In the genomic region with DNA sequence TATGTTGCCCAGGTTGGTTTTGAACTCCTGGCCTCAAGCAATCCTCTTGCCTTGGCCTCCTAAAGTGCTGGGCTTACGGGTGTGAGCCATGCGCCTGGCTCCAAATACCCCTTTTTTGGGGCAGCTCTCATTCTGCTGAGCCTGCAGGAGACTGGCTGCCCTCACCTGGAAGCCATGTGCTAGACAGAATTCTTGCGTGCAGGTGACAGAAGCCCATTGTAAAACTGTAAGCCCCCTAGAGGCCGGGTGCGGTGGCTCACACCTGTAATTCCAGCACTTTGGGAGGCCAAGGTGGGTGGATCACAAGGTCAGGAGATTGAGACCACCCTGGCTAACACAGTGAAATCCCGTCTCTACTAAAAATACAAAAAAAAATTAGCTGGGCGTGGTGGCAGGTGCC, we compare ENCODE assay signal across 6 cellular contexts. TPM values are rescaled to one million over a fixed set of nuclear protein-coding genes. Genes with fewer than 3 reads are reported as not detected.
"Had no signal": no experiment of that assay in that cellular context is flagged by ENCODE, and none has a peak within 500 bp of the region (broad histone marks: within the 10 kb centered on the region; RNA-seq: fewer than 3 reads in every experiment).

No MANE protein-coding gene starts in this region.

RNA-seq across cellular contexts. Expression of gene CD19, which starts 48.6 kb away (rescaled TPM):
- total RNA-seq: dermis microvascular lymphatic vessel endothelial cell, glomerular endothelial cell, osteocyte, sigmoid colon, thoracic aorta had no signal
- polyA plus RNA-seq: neural cell had no signal
